In genomic region chr16:11980167-11980844, GRCh38 we compare ENCODE assay signal across 1 cellular context.
A peak's percentile ranks its signal among the peaks of the same experiment; 100 is the strongest.
TF ChIP-seq lines count a peak whose summit lies in the region.

No MANE protein-coding gene starts in this region.

TF ChIP-seq in K562, 482 proteins besides CTCF, POLR2A, EP300 and RAD21:
- TF ChIP-seq RFX5 (IDR thresholded peaks at IDR 0.05; ENCODE audit: low read depth, low read length) (peak; percentile 87), HMG20B (CRISPR knock-in tag; IDR thresholded peaks at IDR 0.05) (no peak)
